ENCODE assay signal across 14 cellular contexts in the genomic region with DNA sequence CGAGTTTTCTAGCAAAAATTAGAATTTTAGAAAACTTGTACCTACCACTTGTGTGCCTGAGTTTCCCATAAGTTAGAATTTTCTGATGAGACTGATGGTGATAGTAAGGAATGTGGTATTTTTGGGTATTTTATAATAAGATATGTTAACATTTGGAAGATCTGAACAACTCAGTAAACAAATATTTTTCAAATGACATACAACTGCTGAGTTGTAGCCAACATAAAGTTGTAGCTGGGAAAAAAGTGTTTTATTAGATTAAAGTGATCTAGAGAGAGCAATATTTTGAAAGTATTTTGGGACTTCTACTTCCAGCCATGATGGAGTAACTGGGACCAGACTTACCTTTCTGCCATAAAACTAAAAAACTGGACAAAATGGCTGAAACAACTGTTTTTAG. TPM values are rescaled to one million over a fixed set of nuclear protein-coding genes. Genes with fewer than 3 reads are reported as not detected.
"Had no signal": no experiment of that assay in that cellular context is flagged by ENCODE, and none has a peak within 500 bp of the region (broad histone marks: within the 10 kb centered on the region; RNA-seq: fewer than 3 reads in every experiment).

No MANE protein-coding gene starts in this region.

- H3K27me3 Mint-ChIP-seq: activated CD4-positive, alpha-beta memory T cell treated with anti-CD3 and anti-CD28 coated beads, Interleukin-2, amount 10 ng/mL, durations not matched to agents 7 days and 5 days; activated naive CD8-positive, alpha-beta T cell treated with anti-CD3 and anti-CD28 coated beads for 36 hours; memory B cell; naive thymus-derived CD8-positive, alpha-beta T cell; stimulated activated naive B cell treated with anti-CD40 and anti-IgM and Interleukin-4, amounts not matched to agents 10 μg/mL and 1 μg/mL and 100 μg/mL, for 72 hours had no signal

- H3K9me3 ChIP-seq: mucosa of descending colon had no signal

- H3K27ac ChIP-seq: brain microvascular endothelial cell had no signal

- H3K4me3 ChIP-seq: mucosa of descending colon had no signal

- ATAC-seq: mucosa of descending colon; naive thymus-derived CD8-positive, alpha-beta T cell; stimulated activated naive B cell treated with anti-CD40 and anti-IgM and Interleukin-4, amounts not matched to agents 10 μg/mL and 1 μg/mL and 100 μg/mL, for 72 hours; WTC11 had no signal

- DNase-seq: activated CD4-positive, alpha-beta memory T cell treated with anti-CD3 and anti-CD28 coated beads, Interleukin-2, amount 10 ng/mL, durations not matched to agents 7 days and 5 days; activated CD4-positive, alpha-beta T cell treated with anti-CD3 and anti-CD28 coated beads for 4 hours; activated CD8-positive, alpha-beta memory T cell treated with anti-CD3 and anti-CD28 coated beads, Interleukin-2, amount 50 U/mL, for 4 hours; activated naive CD8-positive, alpha-beta T cell treated with anti-CD3 and anti-CD28 coated beads for 36 hours; brain microvascular endothelial cell; cortex of kidney; effector CD8-positive, alpha-beta T cell; mucosa of descending colon; naive thymus-derived CD8-positive, alpha-beta T cell; stimulated activated CD4-positive, alpha-beta T cell treated with anti-CD3 and anti-CD28 coated beads, Interleukin-2, amount 100 ng/mL, for 48 hours; stimulated activated naive B cell treated with anti-CD40 and anti-IgM and Interleukin-4, amounts not matched to agents 10 μg/mL and 1 μg/mL and 100 μg/mL, for 72 hours had no signal

- H3K27me3 ChIP-seq: brain microvascular endothelial cell had no signal

- H3K4me1 Mint-ChIP-seq: activated naive CD8-positive, alpha-beta T cell treated with anti-CD3 and anti-CD28 coated beads for 36 hours; memory B cell; naive thymus-derived CD8-positive, alpha-beta T cell; stimulated activated naive B cell treated with anti-CD40 and anti-IgM and Interleukin-4, amounts not matched to agents 10 μg/mL and 1 μg/mL and 100 μg/mL, for 72 hours; WTC11 had no signal

- H3K9me3 Mint-ChIP-seq: activated CD4-positive, alpha-beta memory T cell treated with anti-CD3 and anti-CD28 coated beads, Interleukin-2, amount 10 ng/mL, durations not matched to agents 7 days and 5 days; activated naive CD8-positive, alpha-beta T cell treated with anti-CD3 and anti-CD28 coated beads for 36 hours; memory B cell; naive thymus-derived CD8-positive, alpha-beta T cell; stimulated activated naive B cell treated with anti-CD40 and anti-IgM and Interleukin-4, amounts not matched to agents 10 μg/mL and 1 μg/mL and 100 μg/mL, for 72 hours; T-helper 1 cell treated with Interleukin-12 subunit alpha and Interleukin-12 subunit beta and Interleukin-4 antibody, amounts not matched to agents 30 μg/mL and 1 μg/mL, for 36 hours; WTC11 had no signal

- H3K4me3 Mint-ChIP-seq: activated CD4-positive, alpha-beta memory T cell treated with anti-CD3 and anti-CD28 coated beads, Interleukin-2, amount 10 ng/mL, durations not matched to agents 7 days and 5 days; activated naive CD8-positive, alpha-beta T cell treated with anti-CD3 and anti-CD28 coated beads for 36 hours; memory B cell; naive thymus-derived CD8-positive, alpha-beta T cell; stimulated activated naive B cell treated with anti-CD40 and anti-IgM and Interleukin-4, amounts not matched to agents 10 μg/mL and 1 μg/mL and 100 μg/mL, for 72 hours; T-helper 1 cell treated with Interleukin-12 subunit alpha and Interleukin-12 subunit beta and Interleukin-4 antibody, amounts not matched to agents 30 μg/mL and 1 μg/mL, for 36 hours; WTC11 had no signal

- H3K27ac Mint-ChIP-seq: activated CD4-positive, alpha-beta memory T cell treated with anti-CD3 and anti-CD28 coated beads, Interleukin-2, amount 10 ng/mL, durations not matched to agents 7 days and 5 days; activated naive CD8-positive, alpha-beta T cell treated with anti-CD3 and anti-CD28 coated beads for 36 hours; memory B cell; stimulated activated naive B cell treated with anti-CD40 and anti-IgM and Interleukin-4, amounts not matched to agents 10 μg/mL and 1 μg/mL and 100 μg/mL, for 72 hours; T-helper 1 cell treated with Interleukin-12 subunit alpha and Interleukin-12 subunit beta and Interleukin-4 antibody, amounts not matched to agents 30 μg/mL and 1 μg/mL, for 36 hours; WTC11 had no signal

RNA-seq across cellular contexts. Expression of gene FAXDC2, which starts 49.7 kb away (rescaled TPM):
- total RNA-seq: activated CD4-positive, alpha-beta memory T cell treated with anti-CD3 and anti-CD28 coated beads, Interleukin-2, amount 10 ng/mL, durations not matched to agents 7 days and 5 days had no signal
